1 cellular context compared by ENCODE assay signal in the genomic region with DNA sequence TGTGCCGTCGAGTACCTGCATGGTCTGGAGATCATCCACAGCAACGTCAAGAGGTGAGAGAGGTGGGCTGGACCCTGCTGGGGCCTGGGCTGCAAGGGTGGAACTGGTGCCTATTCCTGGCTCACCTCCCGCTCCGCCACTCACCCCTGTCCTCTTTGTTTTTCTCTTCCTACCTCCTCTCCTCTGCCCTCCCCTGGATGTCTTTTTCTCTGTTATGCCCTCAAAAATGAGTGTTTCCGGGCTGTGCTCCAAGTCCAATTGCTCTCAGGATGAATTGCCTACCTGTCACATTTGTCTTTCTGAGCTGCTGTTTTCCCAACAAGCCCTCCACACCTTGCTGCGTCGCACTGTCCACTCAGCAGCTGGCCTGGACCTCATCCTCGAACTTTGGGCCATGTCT.
TF ChIP-seq lines count a peak whose summit lies in the region.

No MANE protein-coding gene starts in this region.

TF ChIP-seq in WTC11, 78 proteins besides CTCF, POLR2A, EP300 and RAD21 (continued from another document):
- TF ChIP-seq, protein P1, sequence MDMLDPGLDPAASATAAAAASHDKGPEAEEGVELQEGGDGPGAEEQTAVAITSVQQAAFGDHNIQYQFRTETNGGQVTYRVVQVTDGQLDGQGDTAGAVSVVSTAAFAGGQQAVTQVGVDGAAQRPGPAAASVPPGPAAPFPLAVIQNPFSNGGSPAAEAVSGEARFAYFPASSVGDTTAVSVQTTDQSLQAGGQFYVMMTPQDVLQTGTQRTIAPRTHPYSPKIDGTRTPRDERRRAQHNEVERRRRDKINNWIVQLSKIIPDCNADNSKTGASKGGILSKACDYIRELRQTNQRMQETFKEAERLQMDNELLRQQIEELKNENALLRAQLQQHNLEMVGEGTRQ (CRISPR knock-in tag; IDR thresholded peaks at IDR 0.05), result no peak
- TF ChIP-seq, protein P2, sequence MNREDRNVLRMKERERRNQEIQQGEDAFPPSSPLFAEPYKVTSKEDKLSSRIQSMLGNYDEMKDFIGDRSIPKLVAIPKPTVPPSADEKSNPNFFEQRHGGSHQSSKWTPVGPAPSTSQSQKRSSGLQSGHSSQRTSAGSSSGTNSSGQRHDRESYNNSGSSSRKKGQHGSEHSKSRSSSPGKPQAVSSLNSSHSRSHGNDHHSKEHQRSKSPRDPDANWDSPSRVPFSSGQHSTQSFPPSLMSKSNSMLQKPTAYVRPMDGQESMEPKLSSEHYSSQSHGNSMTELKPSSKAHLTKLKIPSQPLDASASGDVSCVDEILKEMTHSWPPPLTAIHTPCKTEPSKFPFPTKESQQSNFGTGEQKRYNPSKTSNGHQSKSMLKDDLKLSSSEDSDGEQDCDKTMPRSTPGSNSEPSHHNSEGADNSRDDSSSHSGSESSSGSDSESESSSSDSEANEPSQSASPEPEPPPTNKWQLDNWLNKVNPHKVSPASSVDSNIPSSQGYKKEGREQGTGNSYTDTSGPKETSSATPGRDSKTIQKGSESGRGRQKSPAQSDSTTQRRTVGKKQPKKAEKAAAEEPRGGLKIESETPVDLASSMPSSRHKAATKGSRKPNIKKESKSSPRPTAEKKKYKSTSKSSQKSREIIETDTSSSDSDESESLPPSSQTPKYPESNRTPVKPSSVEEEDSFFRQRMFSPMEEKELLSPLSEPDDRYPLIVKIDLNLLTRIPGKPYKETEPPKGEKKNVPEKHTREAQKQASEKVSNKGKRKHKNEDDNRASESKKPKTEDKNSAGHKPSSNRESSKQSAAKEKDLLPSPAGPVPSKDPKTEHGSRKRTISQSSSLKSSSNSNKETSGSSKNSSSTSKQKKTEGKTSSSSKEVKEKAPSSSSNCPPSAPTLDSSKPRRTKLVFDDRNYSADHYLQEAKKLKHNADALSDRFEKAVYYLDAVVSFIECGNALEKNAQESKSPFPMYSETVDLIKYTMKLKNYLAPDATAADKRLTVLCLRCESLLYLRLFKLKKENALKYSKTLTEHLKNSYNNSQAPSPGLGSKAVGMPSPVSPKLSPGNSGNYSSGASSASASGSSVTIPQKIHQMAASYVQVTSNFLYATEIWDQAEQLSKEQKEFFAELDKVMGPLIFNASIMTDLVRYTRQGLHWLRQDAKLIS (CRISPR knock-in tag; IDR thresholded peaks at IDR 0.05; ENCODE audit: borderline replicate concordance), result no peak
- TF ChIP-seq TEAD4 (CRISPR knock-in tag; IDR thresholded peaks at IDR 0.05), result no peak
- TF ChIP-seq PRRX2 (CRISPR knock-in tag; IDR thresholded peaks at IDR 0.05), result no peak
